Comparison of ENCODE assay signal across 9 cellular contexts in the genomic region with DNA sequence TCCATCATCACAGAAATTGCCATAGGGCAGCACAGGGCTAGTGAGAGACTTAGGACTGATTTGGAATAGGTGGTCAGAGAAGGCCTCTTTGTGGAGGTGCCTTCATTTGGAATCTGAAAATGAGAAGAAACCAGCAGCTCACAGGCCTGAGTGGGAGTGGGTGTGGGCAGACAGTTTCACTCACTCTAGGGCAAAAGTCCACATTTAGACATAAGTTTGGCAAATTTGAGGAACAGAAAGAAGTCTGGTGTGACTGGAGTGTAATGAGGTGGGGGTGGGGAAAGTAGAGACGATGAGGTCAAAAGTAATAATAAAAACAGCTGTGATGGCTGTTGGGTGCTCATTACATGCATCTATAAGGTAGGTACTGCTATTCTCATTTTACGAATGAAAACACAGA. TPM values are rescaled to one million over a fixed set of nuclear protein-coding genes. Genes with fewer than 3 reads are reported as not detected.
DNase-seq lines count a peak whose midpoint lies in the region; ATAC-seq, FAIRE-seq and TF ChIP-seq lines count a peak whose summit lies in the region.
"Had no signal": no experiment of that assay in that cellular context is flagged by ENCODE, and none has a peak within 500 bp of the region (broad histone marks: within the 10 kb centered on the region; RNA-seq: fewer than 3 reads in every experiment).

No MANE protein-coding gene starts in this region.

- TF ChIP-seq POLR2A in transverse colon (IDR thresholded peaks at IDR 0.05) = no peak

- H3K4me3 ChIP-seq in RWPE2 (ENCODE audit: severe bottlenecking) = no peak overlapping the region
- no peak overlapping the region for H3K4me3 ChIP-seq in transverse colon
- no peak overlapping the region for H3K4me3 ChIP-seq in neural progenitor cell

- H3K27ac Mint-ChIP-seq in activated T-cell treated with anti-CD3 and anti-CD28 coated beads, Interleukin-2, amount 50 U/mL, for 24 hours = peak overlapping the region; percentile 27
- H3K27ac Mint-ChIP-seq in activated T-cell treated with anti-CD3 and anti-CD28 coated beads, Interleukin-2, amount 50 U/mL, for 72 hours = no peak overlapping the region
- H3K27ac Mint-ChIP-seq in neural progenitor cell (no peak overlapping the region), T-helper 17 cell (no peak overlapping the region)

- H3K4me1 Mint-ChIP-seq in activated T-cell treated with anti-CD3 and anti-CD28 coated beads, Interleukin-2, amount 50 U/mL, for 24 hours (ENCODE audit: low read depth) = peaks cover 28% of the 10 kb centered on the region
- H3K4me1 Mint-ChIP-seq in activated T-cell treated with anti-CD3 and anti-CD28 coated beads, Interleukin-2, amount 50 U/mL, for 72 hours (ENCODE audit: low read depth) = peaks cover 34% of the 10 kb centered on the region
- peaks cover 41% of the 10 kb centered on the region for H3K4me1 Mint-ChIP-seq in neural progenitor cell
- peaks cover 15% of the 10 kb centered on the region for H3K4me1 Mint-ChIP-seq in T-helper 17 cell

- no peak for DNase-seq in activated T-cell treated with anti-CD3 and anti-CD28 coated beads, Interleukin-2, amount 50 U/mL, for 24 hours
- DNase-seq in activated T-cell treated with anti-CD3 and anti-CD28 coated beads, Interleukin-2, amount 50 U/mL, for 72 hours = no peak
- no peak for DNase-seq in RWPE2 (ENCODE audit: low spot score)
- DNase-seq in transverse colon = peak; percentile 27
- DNase-seq in HTR-8/SVneo (ENCODE audit: insufficient read length, low spot score) = no peak
- no peak for DNase-seq in neural progenitor cell (ENCODE audit: low spot score)
- no peak for DNase-seq in T-helper 17 cell
- DNase-seq: stimulated activated CD4-positive, alpha-beta T cell treated with anti-CD3 and anti-CD28 coated beads, Interleukin-12 subunit alpha, Interleukin-12 subunit beta, amount 100 ng/mL, for 4 hours had no signal

- H3K4me3 Mint-ChIP-seq in activated T-cell treated with anti-CD3 and anti-CD28 coated beads, Interleukin-2, amount 50 U/mL, for 24 hours = no peak overlapping the region
- H3K4me3 Mint-ChIP-seq in activated T-cell treated with anti-CD3 and anti-CD28 coated beads, Interleukin-2, amount 50 U/mL, for 72 hours = no peak overlapping the region
- H3K4me3 Mint-ChIP-seq in neural progenitor cell = no peak overlapping the region
- no peak overlapping the region for H3K4me3 Mint-ChIP-seq in T-helper 17 cell

- no peaks in the 10 kb centered on the region for H3K36me3 Mint-ChIP-seq in activated T-cell treated with anti-CD3 and anti-CD28 coated beads, Interleukin-2, amount 50 U/mL, for 24 hours (ENCODE audit: low read depth)
- no peaks in the 10 kb centered on the region for H3K36me3 Mint-ChIP-seq in activated T-cell treated with anti-CD3 and anti-CD28 coated beads, Interleukin-2, amount 50 U/mL, for 72 hours (ENCODE audit: insufficient read depth in 2 of 2)
- no peaks in the 10 kb centered on the region for H3K36me3 Mint-ChIP-seq in neural progenitor cell
- H3K36me3 Mint-ChIP-seq in T-helper 17 cell (ENCODE audit: low read depth) = no peaks in the 10 kb centered on the region

- no peaks in the 10 kb centered on the region for H3K9me3 Mint-ChIP-seq in activated T-cell treated with anti-CD3 and anti-CD28 coated beads, Interleukin-2, amount 50 U/mL, for 24 hours
- no peaks in the 10 kb centered on the region for H3K9me3 Mint-ChIP-seq in activated T-cell treated with anti-CD3 and anti-CD28 coated beads, Interleukin-2, amount 50 U/mL, for 72 hours
- no peaks in the 10 kb centered on the region for H3K9me3 Mint-ChIP-seq in neural progenitor cell

- in situ Hi-C loops in transverse colon (cut with MboI; ENCODE audit: low pct_ligation_motif_present in 1 of 4, low pct_unique_long_range_greater_than_20kb in 1 of 4, low sequenced_read_pairs in 3 of 4) = no loop called here

- H3K27ac ChIP-seq in RWPE2 (ENCODE audit: poor library complexity, severe bottlenecking) (peak overlapping the region; percentile 99), transverse colon (peak overlapping the region in 1 of 4 donors; percentile 39), neural progenitor cell (no peak overlapping the region)

- ATAC-seq in activated T-cell treated with anti-CD3 and anti-CD28 coated beads, Interleukin-2, amount 50 U/mL, for 72 hours (replicated peaks in 1 of 2) = no peak
- ATAC-seq in HG02884 (IDR thresholded peaks at IDR 0.05; ENCODE audit: unreplicated experiment) (peak; percentile 49), RWPE2 (ENCODE audit: low read depth) (no peak), T-helper 17 cell (no peak)

- FAIRE-seq in HTR-8/SVneo (lab: Jason Lieb, UNC) = no peak

- H3K27me3 Mint-ChIP-seq in activated T-cell treated with anti-CD3 and anti-CD28 coated beads, Interleukin-2, amount 50 U/mL, for 24 hours = peaks cover 4% of the 10 kb centered on the region
- H3K27me3 Mint-ChIP-seq in activated T-cell treated with anti-CD3 and anti-CD28 coated beads, Interleukin-2, amount 50 U/mL, for 72 hours (ENCODE audit: low read depth) = peaks cover 9% of the 10 kb centered on the region
- peaks cover 7% of the 10 kb centered on the region for H3K27me3 Mint-ChIP-seq in neural progenitor cell (ENCODE audit: insufficient read depth, low read depth)
- no peaks in the 10 kb centered on the region for H3K27me3 Mint-ChIP-seq in T-helper 17 cell

- no peak for TF ChIP-seq EP300 in transverse colon (IDR thresholded peaks at IDR 0.05; ENCODE audit: low read depth)

- H3K4me2 ChIP-seq in neural progenitor cell = no peak overlapping the region

- H2AFZ ChIP-seq in neural progenitor cell (replicated peaks) = no peak overlapping the region

- H3K27me3 ChIP-seq in RWPE2 (ENCODE audit: insufficient read depth, poor library complexity, severe bottlenecking) (no peaks in the 10 kb centered on the region), transverse colon (no peaks in the 10 kb centered on the region), neural progenitor cell (no peaks in the 10 kb centered on the region)

- peaks cover 9% of the 10 kb centered on the region for H3F3A ChIP-seq in neural progenitor cell (ENCODE audit: low read depth)

- no peak for TF ChIP-seq CTCF in RWPE2 (IDR thresholded peaks at IDR 0.05; ENCODE audit: poor library complexity, severe bottlenecking)
- no peak for TF ChIP-seq CTCF in transverse colon (IDR thresholded peaks at IDR 0.05)
- no peak for TF ChIP-seq CTCF in neural progenitor cell (IDR thresholded peaks at IDR 0.05)

- H3K79me2 ChIP-seq in neural progenitor cell (ENCODE audit: low read depth) = no peaks in the 10 kb centered on the region

- WGBS in transverse colon (ENCODE audit: low coverage in 1 of 2), 2 donors = 69 to 89% methylated on average over 2 of the region's 2 CpGs

- H3K9me3 ChIP-seq in RWPE2 (ENCODE audit: severe bottlenecking) = no peaks in the 10 kb centered on the region
- no peaks in the 10 kb centered on the region for H3K9me3 ChIP-seq in transverse colon
- H3K9me3 ChIP-seq in neural progenitor cell (ENCODE audit: low read depth) = no peaks in the 10 kb centered on the region
- H3K9me3 ChIP-seq in T-helper 17 cell (ENCODE audit: control insufficient read depth, low read length, poor library complexity, severe bottlenecking) = no peaks in the 10 kb centered on the region

- intact Hi-C loops in transverse colon (cut with DNase I; ENCODE audit: low total_unique reads) = no loop called here

- peaks cover 6% of the 10 kb centered on the region for H3K36me3 ChIP-seq in RWPE2 (ENCODE audit: low read depth)
- no peaks in the 10 kb centered on the region for H3K36me3 ChIP-seq in transverse colon
- H3K36me3 ChIP-seq in neural progenitor cell = no peaks in the 10 kb centered on the region

- no peak overlapping the region for H3K9ac ChIP-seq in neural progenitor cell

- no peaks in the 10 kb centered on the region for H4K20me1 ChIP-seq in neural progenitor cell (ENCODE audit: low read depth)

- peaks cover 50% of the 10 kb centered on the region for H3K4me1 ChIP-seq in RWPE2 (ENCODE audit: insufficient read depth, poor library complexity, severe bottlenecking)
- H3K4me1 ChIP-seq in transverse colon = peaks cover 0 to 6% (median 0%) of the 10 kb centered on the region in 4 donors
- H3K4me1 ChIP-seq in neural progenitor cell = peaks cover 13% of the 10 kb centered on the region

RNA-seq across cellular contexts. Expression of a gene that starts 22.4 kb away (rescaled TPM):
- total RNA-seq in activated T-cell treated with anti-CD3 and anti-CD28 coated beads, Interleukin-2, amount 50 U/mL, for 72 hours = 1 to 10 TPM; 3.1 to 3.2 TPM
- total RNA-seq in transverse colon = 10 to 100 TPM; 12.3 to 71.7 (median 40.5) TPM
- total RNA-seq in neural progenitor cell (ENCODE audit: low replicate concordance) = 11.7 and 12.4 TPM in 2 replicates
- total RNA-seq in T-helper 17 cell = 1 to 10 TPM in 1 of 2 donors, under 1 TPM in 1; 0.87 to 1.0 TPM
